16 cellular contexts compared by ENCODE assay signal in the genomic region with DNA sequence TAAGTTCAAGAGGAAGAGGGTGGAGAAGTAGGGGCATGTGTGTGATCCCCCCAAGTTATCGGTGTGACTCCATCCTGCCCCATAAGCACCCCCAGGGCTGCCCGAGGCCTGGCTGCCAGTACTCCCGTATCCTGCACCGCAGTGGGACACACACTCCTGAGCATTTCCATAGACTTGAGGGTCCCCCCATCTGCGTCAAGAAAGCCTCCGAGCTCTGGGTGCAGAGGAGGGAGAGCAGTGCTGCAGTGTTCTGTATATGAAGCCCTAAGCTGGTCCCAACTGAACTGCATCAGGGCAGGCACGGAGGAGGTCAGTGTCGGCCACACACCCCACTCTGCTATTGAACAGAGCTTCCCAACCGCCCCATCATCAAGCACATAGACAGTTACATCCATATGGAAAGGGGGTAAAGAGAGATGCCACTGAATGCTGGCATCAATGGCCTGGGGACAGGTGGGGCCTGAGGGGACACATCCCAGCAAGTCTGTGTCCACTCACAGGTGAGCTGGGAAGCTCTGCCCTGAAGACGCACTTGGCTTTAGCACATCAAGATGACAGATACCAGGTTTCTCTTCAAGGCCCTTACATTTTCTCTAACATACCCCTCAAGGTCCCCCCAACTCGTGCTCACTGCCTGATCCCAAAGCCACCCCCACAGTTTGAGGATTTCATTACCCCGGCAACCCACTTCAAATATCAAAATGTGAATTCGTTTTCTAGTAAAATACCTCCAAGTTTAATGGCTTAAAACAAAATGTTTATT.
"Had no signal": no experiment of that assay in that cellular context is flagged by ENCODE, and none has a peak within 500 bp of the region (broad histone marks: within the 10 kb centered on the region; RNA-seq: fewer than 3 reads in every experiment).

No MANE protein-coding gene starts in this region.

- ATAC-seq: gastroesophageal sphincter; naive thymus-derived CD8-positive, alpha-beta T cell had no signal

- H3K4me3 ChIP-seq: gastroesophageal sphincter, lung, thyroid gland, uterus had no signal

- H3K9me3 Mint-ChIP-seq: naive thymus-derived CD8-positive, alpha-beta T cell; stimulated activated naive CD8-positive, alpha-beta T cell treated with anti-CD3 and anti-CD28 coated beads, Interleukin-15, Interleukin-2, amounts not matched to agents 100 ng/mL and 50 ng/mL, for 24 hours; T-helper 2 cell treated with Interferon-gamma antibody and Interleukin-4, amounts not matched to agents 5 μg/mL and 100 μg/mL, for 36 hours had no signal

- H3K27me3 Mint-ChIP-seq: naive thymus-derived CD8-positive, alpha-beta T cell; stimulated activated naive CD8-positive, alpha-beta T cell treated with anti-CD3 and anti-CD28 coated beads, Interleukin-15, Interleukin-2, amounts not matched to agents 100 ng/mL and 50 ng/mL, for 24 hours had no signal

- H3K9me3 ChIP-seq: gastroesophageal sphincter, thyroid gland, uterus had no signal

- DNase-seq: activated CD4-positive, alpha-beta T cell treated with anti-CD3 and anti-CD28 coated beads, Interleukin-2, amount 50 U/mL, for 48 hours; activated CD4-positive, CD25-positive, alpha-beta regulatory T cell treated with anti-CD3 and anti-CD28 coated beads, Interleukin-2, amount 50 U/mL, for 72 hours; activated naive CD4-positive, alpha-beta T cell; activated T-cell treated with anti-CD3 and anti-CD28 coated beads, Interleukin-2, amount 50 U/mL, for 48 hours; aorta; hippocampal formation; kidney glomerular epithelial cell; naive thymus-derived CD8-positive, alpha-beta T cell; occipital lobe; stimulated activated CD4-positive, alpha-beta T cell treated with anti-CD3 and anti-CD28 coated beads, Interleukin-2, amount 100 ng/mL, for 48 hours; thyroid gland had no signal

- H3K27ac ChIP-seq: thyroid gland had no signal

- H3K27ac Mint-ChIP-seq: stimulated activated naive CD8-positive, alpha-beta T cell treated with anti-CD3 and anti-CD28 coated beads, Interleukin-15, Interleukin-2, amounts not matched to agents 100 ng/mL and 50 ng/mL, for 24 hours; T-helper 2 cell treated with Interferon-gamma antibody and Interleukin-4, amounts not matched to agents 5 μg/mL and 100 μg/mL, for 36 hours had no signal

- H3K36me3 ChIP-seq: thyroid gland, uterus had no signal

- H3K27me3 ChIP-seq: gastroesophageal sphincter, thyroid gland, uterus had no signal

- H3K4me3 Mint-ChIP-seq: naive thymus-derived CD8-positive, alpha-beta T cell; stimulated activated naive CD8-positive, alpha-beta T cell treated with anti-CD3 and anti-CD28 coated beads, Interleukin-15, Interleukin-2, amounts not matched to agents 100 ng/mL and 50 ng/mL, for 24 hours; T-helper 2 cell treated with Interferon-gamma antibody and Interleukin-4, amounts not matched to agents 5 μg/mL and 100 μg/mL, for 36 hours had no signal
